8 cellular contexts compared by ENCODE assay signal in genomic region chr12:122225683-122226365, GRCh38. TPM values are rescaled to one million over a fixed set of nuclear protein-coding genes. Genes with fewer than 3 reads are reported as not detected.
A peak's percentile ranks its signal among the peaks of the same experiment; 100 is the strongest.
DNase-seq lines count a peak whose midpoint lies in the region; ATAC-seq and TF ChIP-seq lines count a peak whose summit lies in the region.

Gene DIABLO (minus strand): TSS chr12:122226052. CDS start chr12:122226014, 38 bp downstream.

- H2AFZ ChIP-seq in parathyroid adenoma: peak within 1 kb of the TSS; percentile 90

- WGBS in tibial nerve, 2 donors: 0% methylated on average over 27 to 38 of the region's 74 CpGs

- TF ChIP-seq POLR2A in tibial nerve (IDR thresholded peaks at IDR 0.05): peak; percentile 88 to 95

- H3K27ac ChIP-seq in parathyroid adenoma: peak within 1 kb of the TSS; percentile 89
- H3K27ac ChIP-seq in tibial nerve: peak within 1 kb of the TSS; percentile 82 to 99 (median 96)

- DNase-seq in NCI-H1436 (lab: John Stamatoyannopoulos, UW) (peak; percentile 99), T follicular helper cell (ENCODE audit: low read depth) (peak; percentile 100), adipocyte (ENCODE audit: low read depth) (peak; percentile 100), Right ventricle myocardium superior (peak; percentile 100), tibial nerve (ENCODE audit: low spot score in 2 of 2) (peak; percentile 99)

- peak within 1 kb of the TSS; percentile 97 for H3K4me3 ChIP-seq in GM12875 (ENCODE audit: low read depth, low read length)
- H3K4me3 ChIP-seq in adipocyte (ENCODE audit: low read length): peak within 1 kb of the TSS; percentile 99
- peak within 1 kb of the TSS; percentile 92 for H3K4me3 ChIP-seq in parathyroid adenoma (ENCODE audit: low read depth, low read length)
- peak within 1 kb of the TSS; percentile 48 to 97 (median 91) for H3K4me3 ChIP-seq in tibial nerve

- H3K4me2 ChIP-seq in parathyroid adenoma (ENCODE audit: low read length): peak within 1 kb of the TSS; percentile 73

- intact Hi-C loops in Right ventricle myocardium superior (cut with DNase I): no loop called here

- H3K36me3 ChIP-seq in adipocyte (ENCODE audit: control insufficient read depth, insufficient read depth, low read length, severe bottlenecking): peaks cover 30% of the 10 kb centered on the region
- H3K36me3 ChIP-seq in parathyroid adenoma (ENCODE audit: control insufficient read depth, insufficient read depth, low read length): no peaks in the 10 kb centered on the region
- peaks cover under 1 to 44% (median 8%) of the 10 kb centered on the region in 3 donors for H3K36me3 ChIP-seq in tibial nerve

- H3K9ac ChIP-seq in adipocyte (ENCODE audit: low read length) (peak within 1 kb of the TSS; percentile 97), parathyroid adenoma (peak within 1 kb of the TSS; percentile 56)

- TF ChIP-seq CTCF in GM12875 (IDR thresholded peaks at IDR 0.05; ENCODE audit: borderline replicate concordance, insufficient read depth, low read depth, low read length) (no peak), parathyroid adenoma (IDR thresholded peaks at IDR 0.05) (no peak), tibial nerve (IDR thresholded peaks at IDR 0.05) (peak in 1 of 5 experiments; percentile 43)

- TF ChIP-seq EP300 in tibial nerve (IDR thresholded peaks at IDR 0.05): peak; percentile 95 to 99

- no peaks in the 10 kb centered on the region for H3K9me3 ChIP-seq in adipocyte (ENCODE audit: control insufficient read depth, low read length)
- H3K9me3 ChIP-seq in parathyroid adenoma (ENCODE audit: control insufficient read depth, low read length): no peaks in the 10 kb centered on the region
- no peaks in the 10 kb centered on the region for H3K9me3 ChIP-seq in tibial nerve

- H3K79me2 ChIP-seq in parathyroid adenoma: peaks cover 26% of the 10 kb centered on the region

- H3K4me1 ChIP-seq in adipocyte (ENCODE audit: control insufficient read depth, insufficient read depth, low read length): peaks cover 18% of the 10 kb centered on the region
- H3K4me1 ChIP-seq in parathyroid adenoma: peaks cover 5% of the 10 kb centered on the region
- H3K4me1 ChIP-seq in tibial nerve: peaks cover 0 to 35% (median 21%) of the 10 kb centered on the region in 4 donors

- ATAC-seq in HG02798 (IDR thresholded peaks at IDR 0.05; ENCODE audit: poor library complexity, unreplicated experiment) (peak; percentile 90), Right ventricle myocardium superior (ENCODE audit: poor library complexity) (peak; percentile 97)

- no peaks in the 10 kb centered on the region for H3K27me3 ChIP-seq in adipocyte (replicated peaks; ENCODE audit: control insufficient read depth, insufficient read depth, low read length)
- no peaks in the 10 kb centered on the region for H3K27me3 ChIP-seq in parathyroid adenoma (ENCODE audit: control insufficient read depth, insufficient read depth, low read length)
- no peaks in the 10 kb centered on the region for H3K27me3 ChIP-seq in tibial nerve

RNA-seq across cellular contexts. Expression of gene DIABLO, which starts in this region (rescaled TPM):
- total RNA-seq in Right ventricle myocardium superior (27.8 TPM), tibial nerve (10 to 100 TPM; 40.8 to 52.5 (median 42.5) TPM)

Comparison
In these comparisons a context has a peak if more than half of its experiments do, and no peak if none do; other contexts are left out.
1. Peak in every context shown above with its lines: DNase-seq, ATAC-seq, H3K4me3 ChIP-seq and H3K27ac ChIP-seq.